Comparison of ENCODE assay signal across 34 cellular contexts in the genomic region with DNA sequence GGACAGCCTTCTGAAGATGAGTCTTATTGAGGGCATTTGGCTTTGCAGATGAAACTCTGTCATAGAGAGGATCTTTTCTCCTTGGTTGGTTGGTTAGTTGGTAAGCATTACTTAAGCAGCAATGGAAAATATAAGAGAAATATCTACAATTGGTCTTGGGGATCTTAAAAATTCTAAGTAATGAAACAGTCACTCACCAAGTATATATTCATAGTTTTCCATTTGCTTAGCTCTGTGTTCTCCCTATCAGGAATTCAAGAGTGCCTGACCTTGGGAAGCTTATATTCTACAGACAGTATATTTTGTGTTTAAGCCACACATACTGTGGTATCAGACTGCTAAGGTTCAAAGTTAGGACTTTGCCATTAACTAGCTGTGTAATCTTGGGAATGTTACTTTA. TPM values are rescaled to one million over a fixed set of nuclear protein-coding genes. Genes with fewer than 3 reads are reported as not detected.
"Had no signal": no experiment of that assay in that cellular context is flagged by ENCODE, and none has a peak within 500 bp of the region (broad histone marks: within the 10 kb centered on the region; RNA-seq: fewer than 3 reads in every experiment).

A gene (minus strand): TSS at position 101 of the 400 bp plus-strand sequence. CDS start 191 bp downstream, outside the sequence.

- H3K27ac ChIP-seq: epithelial cell of prostate, esophagus squamous epithelium, gastrocnemius medialis, heart right ventricle, left lung, lower lobe of right lung had no signal

- H3K4me1 ChIP-seq: esophagus squamous epithelium, gastrocnemius medialis, heart right ventricle, left lung, lower lobe of right lung had no signal

- H3K4me3 ChIP-seq: esophagus squamous epithelium, gastrocnemius medialis, heart right ventricle, left lung, lower lobe of right lung, mucosa of descending colon had no signal

- H3K9me3 Mint-ChIP-seq: dendritic cell treated with granulocyte-macrophage colony-stimulating factor and Interleukin-4, amounts not matched to agents 40 ng/mL and 50 ng/mL, for 4 days; effector memory CD8-positive, alpha-beta T cell; endodermal cell; mesothelial cell of epicardium; naive B cell had no signal

- H3K27ac Mint-ChIP-seq: dendritic cell treated with granulocyte-macrophage colony-stimulating factor and Interleukin-4, amounts not matched to agents 40 ng/mL and 50 ng/mL, for 4 days; effector memory CD8-positive, alpha-beta T cell; endodermal cell; mesothelial cell of epicardium had no signal

- H3K4me1 Mint-ChIP-seq: mesothelial cell of epicardium, naive B cell had no signal

- H3K9me3 ChIP-seq: esophagus squamous epithelium, gastrocnemius medialis, heart right ventricle, left lung, lower lobe of right lung, mucosa of descending colon had no signal

- H3K4me3 Mint-ChIP-seq: dendritic cell treated with granulocyte-macrophage colony-stimulating factor and Interleukin-4, amounts not matched to agents 40 ng/mL and 50 ng/mL, for 4 days; effector memory CD8-positive, alpha-beta T cell; endodermal cell; mesothelial cell of epicardium; naive B cell had no signal

- H3K36me3 Mint-ChIP-seq: mesothelial cell of epicardium, naive B cell had no signal

- H3K27me3 ChIP-seq: gastrocnemius medialis, left lung had no signal

- ATAC-seq: effector memory CD8-positive, alpha-beta T cell; esophagus mucosa; gastrocnemius medialis; heart right ventricle; left cardiac atrium; left lung; left ventricle myocardium superior; lower lobe of right lung; mucosa of descending colon had no signal

- DNase-seq: cortex of kidney; effector CD8-positive, alpha-beta T cell; effector memory CD8-positive, alpha-beta T cell; endodermal cell; erythroblast; esophagus squamous epithelium; foreskin fibroblast; foreskin melanocyte; gastrocnemius medialis; glutamatergic neuron; head of caudate nucleus; heart right ventricle; hippocampal formation; left cardiac atrium; left lung; left ventricle myocardium superior; lower lobe of right lung; mesenchymal stem cell; mucosa of descending colon; naive B cell had no signal

- FAIRE-seq: colon, endometrium, islet of Langerhans, keratinocyte had no signal

- H3K36me3 ChIP-seq: esophagus squamous epithelium, gastrocnemius medialis, heart right ventricle, left lung, lower lobe of right lung had no signal

RNA-seq across cellular contexts. Expression of the gene that starts here (rescaled TPM):
- total RNA-seq: dermis microvascular lymphatic vessel endothelial cell, endodermal cell, esophagus mucosa, esophagus squamous epithelium, gastrocnemius medialis, glomerular endothelial cell, heart right ventricle, kidney epithelial cell, left cardiac atrium, left lung, left ventricle myocardium superior, lower lobe of right lung, lung microvascular endothelial cell, mesenteric fat pad, mesothelial cell of epicardium, mucosa of descending colon, myocyte had no signal
- polyA plus RNA-seq: heart right ventricle, keratinocyte had no signal
